Comparison of ENCODE assay signal across 22 cellular contexts in genomic region chr2:220555961-220556360, GRCh38.
DNase-seq lines count a peak whose midpoint lies in the region; TF ChIP-seq lines count a peak whose summit lies in the region.
"Had no signal": no experiment of that assay in that cellular context is flagged by ENCODE, and none has a peak within 500 bp of the region (broad histone marks: within the 10 kb centered on the region; RNA-seq: fewer than 3 reads in every experiment).

No MANE protein-coding gene starts in this region.

- H3K4me3 ChIP-seq in fibroblast of mammary gland (ENCODE audit: control insufficient read depth, low read depth, low read length) = no peak overlapping the region
- H3K4me3 ChIP-seq: heart left ventricle, Peyer's patch, upper lobe of right lung had no signal

- TF ChIP-seq CTCF in fibroblast of mammary gland (conservative IDR thresholded peaks at IDR 0.05; ENCODE audit: control insufficient read depth, insufficient read depth, low read depth, low read length) = no peak
- TF ChIP-seq CTCF in CD14-positive monocyte (IDR thresholded peaks at IDR 0.05) = no peak

- H3K9me3 Mint-ChIP-seq in CD14-positive monocyte = peaks cover 0 to 11% (median 8%) of the 10 kb centered on the region in 7 donors
- peaks cover 2% of the 10 kb centered on the region for H3K9me3 Mint-ChIP-seq in activated naive CD8-positive, alpha-beta T cell treated with anti-CD3 and anti-CD28 coated beads for 36 hours
- H3K9me3 Mint-ChIP-seq: T-helper 1 cell treated with Interleukin-12 subunit alpha and Interleukin-12 subunit beta and Interleukin-4 antibody, amounts not matched to agents 30 μg/mL and 1 μg/mL, for 36 hours had no signal

- H3K4me3 Mint-ChIP-seq in CD14-positive monocyte = no peak overlapping the region
- H3K4me3 Mint-ChIP-seq in activated naive CD8-positive, alpha-beta T cell treated with anti-CD3 and anti-CD28 coated beads for 36 hours = no peak overlapping the region
- H3K4me3 Mint-ChIP-seq: activated CD4-positive, alpha-beta T cell treated with anti-CD3 and anti-CD28 coated beads for 36 hours; T-helper 1 cell treated with Interleukin-12 subunit alpha and Interleukin-12 subunit beta and Interleukin-4 antibody, amounts not matched to agents 30 μg/mL and 1 μg/mL, for 36 hours had no signal

- DNase-seq in A172 (ENCODE audit: low spot score) = peak; percentile 53
- peak; percentile 48 for DNase-seq in H4 (ENCODE audit: low spot score)
- peak; percentile 21 for DNase-seq in RPMI7951 (ENCODE audit: low read depth)
- DNase-seq in fibroblast of mammary gland (ENCODE audit: low read depth) = peak; percentile 57
- no peak for DNase-seq in posterior vena cava (ENCODE audit: low spot score)
- DNase-seq in activated CD4-positive, alpha-beta T cell treated with anti-CD3 and anti-CD28 coated beads for 48 hours = no peak
- DNase-seq in CD14-positive monocyte (ENCODE audit: low spot score) = no peak
- no peak for DNase-seq in activated naive CD8-positive, alpha-beta T cell treated with anti-CD3 and anti-CD28 coated beads for 36 hours
- DNase-seq: activated CD4-positive, alpha-beta T cell treated with anti-CD3 and anti-CD28 coated beads for 36 hours; activated naive CD4-positive, alpha-beta T cell treated with Interleukin-2 at 50 U/mL for 16 hours; activated T-cell treated with anti-CD3 and anti-CD28 coated beads, Interleukin-2, amount 50 U/mL, for 48 hours; amniotic stem cell; caudate nucleus; heart left ventricle; left colon; mesendoderm; NCI-H1417; NCI-H510A treated with DMSO at 0.1 percent for 48 hours; Peyer's patch; small intestine; upper lobe of right lung had no signal

- intact Hi-C loops in posterior vena cava (cut with DNase I) = no loop called here
- intact Hi-C loops in CD14-positive monocyte (cut with micrococcal nuclease) = no loop called here

- no peaks in the 10 kb centered on the region for H3K36me3 Mint-ChIP-seq in CD14-positive monocyte
- H3K36me3 Mint-ChIP-seq in activated naive CD8-positive, alpha-beta T cell treated with anti-CD3 and anti-CD28 coated beads for 36 hours = no peaks in the 10 kb centered on the region

- no peaks in the 10 kb centered on the region for H3K4me1 Mint-ChIP-seq in CD14-positive monocyte
- no peaks in the 10 kb centered on the region for H3K4me1 Mint-ChIP-seq in activated naive CD8-positive, alpha-beta T cell treated with anti-CD3 and anti-CD28 coated beads for 36 hours
- H3K4me1 Mint-ChIP-seq: activated CD4-positive, alpha-beta T cell treated with anti-CD3 and anti-CD28 coated beads for 36 hours had no signal

- H3K27ac Mint-ChIP-seq in CD14-positive monocyte = no peak overlapping the region
- no peak overlapping the region for H3K27ac Mint-ChIP-seq in activated naive CD8-positive, alpha-beta T cell treated with anti-CD3 and anti-CD28 coated beads for 36 hours
- H3K27ac Mint-ChIP-seq: activated CD4-positive, alpha-beta T cell treated with anti-CD3 and anti-CD28 coated beads for 36 hours; T-helper 1 cell treated with Interleukin-12 subunit alpha and Interleukin-12 subunit beta and Interleukin-4 antibody, amounts not matched to agents 30 μg/mL and 1 μg/mL, for 36 hours had no signal

- H3K27me3 Mint-ChIP-seq in CD14-positive monocyte (ENCODE audit: low read depth in 3 of 3) = peaks cover 0 to 2% (median 0%) of the 10 kb centered on the region in 3 donors
- no peaks in the 10 kb centered on the region for H3K27me3 Mint-ChIP-seq in activated naive CD8-positive, alpha-beta T cell treated with anti-CD3 and anti-CD28 coated beads for 36 hours
- H3K27me3 Mint-ChIP-seq: activated CD4-positive, alpha-beta T cell treated with anti-CD3 and anti-CD28 coated beads for 36 hours had no signal

Comparison
In these comparisons a context has a peak if more than half of its experiments do, and no peak if none do; other contexts are left out.
1. DNase-seq: peak in A172 (single experiment), H4 (single experiment), RPMI7951 (single experiment) and fibroblast of mammary gland (single experiment); none in posterior vena cava (single experiment), activated CD4-positive, alpha-beta T cell treated with anti-CD3 and anti-CD28 coated beads for 48 hours (single experiment), CD14-positive monocyte (single experiment) and activated naive CD8-positive, alpha-beta T cell treated with anti-CD3 and anti-CD28 coated beads for 36 hours (single experiment).